ENCODE assay signal across 14 cellular contexts in genomic region chr9:115494958-115495690, GRCh38.
DNase-seq lines count a peak whose midpoint lies in the region; ATAC-seq and TF ChIP-seq lines count a peak whose summit lies in the region.
"Had no signal": no experiment of that assay in that cellular context is flagged by ENCODE, and none has a peak within 500 bp of the region (broad histone marks: within the 10 kb centered on the region; RNA-seq: fewer than 3 reads in every experiment).

No MANE protein-coding gene starts in this region.

- H3K9me3 ChIP-seq in PC-3 (ENCODE audit: low read length) = no peaks in the 10 kb centered on the region
- H3K9me3 ChIP-seq: testis had no signal

- H3K9ac ChIP-seq in PC-3 (ENCODE audit: low read length) = no peak overlapping the region

- H3K27ac Mint-ChIP-seq in type B pancreatic cell = no peak overlapping the region
- H3K27ac Mint-ChIP-seq in stimulated activated naive CD8-positive, alpha-beta T cell treated with anti-CD3 and anti-CD28 coated beads, Interleukin-15, amount 100 ng/mL, for 72 hours = no peak overlapping the region
- H3K27ac Mint-ChIP-seq: brain, natural killer cell had no signal

- no peaks in the 10 kb centered on the region for H4K20me1 ChIP-seq in PC-3 (ENCODE audit: low read length)

- H3K9me3 Mint-ChIP-seq in type B pancreatic cell = no peaks in the 10 kb centered on the region
- no peaks in the 10 kb centered on the region for H3K9me3 Mint-ChIP-seq in stimulated activated naive CD8-positive, alpha-beta T cell treated with anti-CD3 and anti-CD28 coated beads, Interleukin-15, amount 100 ng/mL, for 72 hours
- H3K9me3 Mint-ChIP-seq: brain had no signal

- CTCF ChIA-PET in PC-3 (lab: Charles Lee) = no interaction called here

- H3K79me2 ChIP-seq in PC-3 (ENCODE audit: low read length) = no peaks in the 10 kb centered on the region

- H3K4me3 ChIP-seq in PC-3 (ENCODE audit: low read length) = 0 out of 2 replicates have a peak overlapping the region, but pooled peaks have one; percentile 2
- H3K4me3 ChIP-seq: testis had no signal

- H3K4me2 ChIP-seq in PC-3 (ENCODE audit: low read length) = peak overlapping the region; percentile 64

- no peaks in the 10 kb centered on the region for H3K36me3 Mint-ChIP-seq in type B pancreatic cell
- H3K36me3 Mint-ChIP-seq: brain, natural killer cell had no signal

- no peaks in the 10 kb centered on the region for H3K27me3 ChIP-seq in PC-3 (ENCODE audit: low read length)
- H3K27me3 ChIP-seq: testis had no signal

- TF ChIP-seq CTCF in PC-3 (conservative IDR thresholded peaks at IDR 0.05; ENCODE audit: low read depth, low read length) = no peak
- TF ChIP-seq CTCF in type B pancreatic cell (conservative IDR thresholded peaks at IDR 0.05) = no peak

- H3K27me3 Mint-ChIP-seq in type B pancreatic cell = peaks cover 4% of the 10 kb centered on the region
- peaks cover 20% of the 10 kb centered on the region for H3K27me3 Mint-ChIP-seq in stimulated activated naive CD8-positive, alpha-beta T cell treated with anti-CD3 and anti-CD28 coated beads, Interleukin-15, amount 100 ng/mL, for 72 hours
- H3K27me3 Mint-ChIP-seq: brain had no signal

- POLR2A ChIA-PET in PC-3 (lab: Charles Lee; ENCODE audit: unreplicated experiment) = no interaction called here

- no peaks in the 10 kb centered on the region for H3K36me3 ChIP-seq in PC-3 (ENCODE audit: low read depth, low read length)

- H3K4me3 Mint-ChIP-seq in type B pancreatic cell = peak overlapping the region; percentile 15
- H3K4me3 Mint-ChIP-seq in stimulated activated naive CD8-positive, alpha-beta T cell treated with anti-CD3 and anti-CD28 coated beads, Interleukin-15, amount 100 ng/mL, for 72 hours = no peak overlapping the region
- H3K4me3 Mint-ChIP-seq: brain, natural killer cell had no signal

- H3F3A ChIP-seq in PC-3 (ENCODE audit: low read length, unreplicated experiment) = no peaks in the 10 kb centered on the region

- no TSS peak for BruUV-seq in PC-3 (replicated peaks; lab: Mats Ljungman, UMichigan)

- H3K4me1 ChIP-seq in PC-3 (ENCODE audit: insufficient read depth, low read length) = peaks cover 43% of the 10 kb centered on the region
- H3K4me1 ChIP-seq: testis had no signal

- DNase-seq in NCI-H2196 (lab: John Stamatoyannopoulos, UW; ENCODE audit: unreplicated experiment) (peak; percentile 13), NCI-H2196 treated with DMSO at 0.1 percent for 48 hours (lab: John Stamatoyannopoulos, UW; ENCODE audit: unreplicated experiment) (no peak), PC-3 (peak; percentile 80), left colon (no peak), type B pancreatic cell (ENCODE audit: extremely low spot score, unreplicated experiment) (no peak), AML-193 (lab: John Stamatoyannopoulos, UW) (no peak)
- no peak for DNase-seq in activated CD8-positive, alpha-beta memory T cell treated with anti-CD3 and anti-CD28 coated beads, Interleukin-2, amount 50 U/mL, for 48 hours
- DNase-seq in stimulated activated naive CD8-positive, alpha-beta T cell treated with anti-CD3 and anti-CD28 coated beads, Interleukin-15, amount 100 ng/mL, for 72 hours = no peak
- DNase-seq: ACHN; activated naive CD4-positive, alpha-beta T cell; left ventricle myocardium superior; natural killer cell; testis had no signal

- H3K4me1 Mint-ChIP-seq in type B pancreatic cell (ENCODE audit: unreplicated experiment) = peaks cover 13% of the 10 kb centered on the region
- H3K4me1 Mint-ChIP-seq in stimulated activated naive CD8-positive, alpha-beta T cell treated with anti-CD3 and anti-CD28 coated beads, Interleukin-15, amount 100 ng/mL, for 72 hours = no peaks in the 10 kb centered on the region
- H3K4me1 Mint-ChIP-seq: brain, natural killer cell had no signal

- peak overlapping the region; percentile 77 for H3K27ac ChIP-seq in PC-3 (ENCODE audit: low read length)
- H3K27ac ChIP-seq: testis had no signal

- H2AFZ ChIP-seq in PC-3 (ENCODE audit: low read length) = no peak overlapping the region

- ATAC-seq in PC-3 (peak; percentile 42), left colon (peak; percentile 72)
- ATAC-seq in stimulated activated naive CD8-positive, alpha-beta T cell treated with anti-CD3 and anti-CD28 coated beads, Interleukin-15, amount 100 ng/mL, for 72 hours = no peak
- ATAC-seq: left ventricle myocardium superior, natural killer cell had no signal

- intact Hi-C loops in PC-3 (cut with micrococcal nuclease) (loop anchor here (5.0 to 10.0 kb wide), 3 partner anchors 98 to 378 kb away; partner anchors contain the start of gene TNC), left colon (cut with DNase I, micrococcal nuclease) (no loop called here)

- H3K9me2 ChIP-seq in PC-3 (replicated peaks; ENCODE audit: low read length) = no peaks in the 10 kb centered on the region

Comparison
In these comparisons a context has a peak if more than half of its experiments do, and no peak if none do; other contexts are left out.
1. DNase-seq: peak in NCI-H2196 (single experiment) and PC-3 (single experiment); none in NCI-H2196 treated with DMSO at 0.1 percent for 48 hours (single experiment), left colon (0 of 2), type B pancreatic cell (single experiment), activated CD8-positive, alpha-beta memory T cell treated with anti-CD3 and anti-CD28 coated beads, Interleukin-2, amount 50 U/mL, for 48 hours (single experiment), AML-193 (0 of 2) and stimulated activated naive CD8-positive, alpha-beta T cell treated with anti-CD3 and anti-CD28 coated beads, Interleukin-15, amount 100 ng/mL, for 72 hours (0 of 2).